In the genomic region with DNA sequence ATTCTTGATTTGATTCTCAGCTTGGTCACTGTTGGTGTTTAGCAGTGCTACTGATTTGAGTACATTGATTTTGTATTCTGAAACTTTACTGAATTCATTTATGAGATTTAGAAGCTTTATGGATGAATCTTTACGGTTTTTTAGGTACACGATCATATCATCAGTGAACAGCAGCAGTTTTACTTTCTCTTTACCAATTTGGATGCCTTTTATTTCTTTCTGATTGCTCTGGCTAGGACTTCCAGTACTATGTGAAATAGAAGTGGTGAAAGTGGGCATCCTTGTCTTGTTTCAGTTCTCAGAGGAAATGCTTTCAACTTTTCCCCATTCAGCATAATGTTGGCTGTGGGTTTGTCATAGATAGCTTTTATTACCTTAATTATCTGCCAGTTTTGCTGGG, we compare ENCODE assay signal across 9 cellular contexts. TPM values are rescaled to one million over a fixed set of nuclear protein-coding genes. Genes with fewer than 3 reads are reported as not detected.
"Had no signal": no experiment of that assay in that cellular context is flagged by ENCODE, and none has a peak within 500 bp of the region (broad histone marks: within the 10 kb centered on the region; RNA-seq: fewer than 3 reads in every experiment).

No MANE protein-coding gene starts in this region.

RNA-seq across cellular contexts. Expression of a gene that starts 58.8 kb away (rescaled TPM):
- total RNA-seq: natural killer cell treated with Interleukin-12 subunit alpha and Interleukin-12 subunit beta and Interleukin-15 and Interleukin-18, amount 100 ng/mL, for 72 hours; osteocyte; pancreas; right atrium auricular region; sciatic nerve; smooth muscle cell; suprapubic skin; transverse colon; upper lobe of right lung had no signal
- polyA plus RNA-seq: pancreas had no signal
